Comparison of ENCODE assay signal across 8 cellular contexts in genomic region chr16:70751593-70751992, GRCh38. TPM values are rescaled to one million over a fixed set of nuclear protein-coding genes. Genes with fewer than 3 reads are reported as not detected.
DNase-seq lines count a peak whose midpoint lies in the region; ATAC-seq and TF ChIP-seq lines count a peak whose summit lies in the region.
"Had no signal": no experiment of that assay in that cellular context is flagged by ENCODE, and none has a peak within 500 bp of the region (broad histone marks: within the 10 kb centered on the region; RNA-seq: fewer than 3 reads in every experiment).

No MANE protein-coding gene starts in this region.

- peak overlapping the region; percentile 55 for H3K14ac ChIP-seq in IMR-90 (replicated peaks; ENCODE audit: low read depth, low read length)

- in situ Hi-C loops in IMR-90 (cut with MboI; ENCODE audit: low sequenced_read_pairs), result no loop called here

- intact Hi-C loops in IMR-90 (cut with micrococcal nuclease), result no loop called here

- peak overlapping the region; percentile 29; the same call in 1 of the 2 replicates for H3K56ac ChIP-seq in IMR-90 (ENCODE audit: extremely low read depth, insufficient read depth, low read length)

- peak overlapping the region; percentile 43 to 85 for H4K8ac ChIP-seq in IMR-90 (ENCODE audit: low read depth in 2 of 2, low read length in 2 of 2)

- H3K79me1 ChIP-seq in IMR-90 (ENCODE audit: low read depth in 1 of 2, low read length in 2 of 2), result peaks cover 10 to 56% of the 10 kb centered on the region in 2 experiments; a peak in 3 of 4 replicates

- CTCF ChIA-PET in IMR-90 (lab: Yijun Ruan, JAX), result interaction anchor here (0.7 to 1.6 kb wide), 3 partner anchors 9 to 37 kb away, joined by 3 read pairs; no protein-coding TSS in a partner anchor

- dilution Hi-C loops in IMR-90 (cut with HindIII; ENCODE audit: low sequenced_read_pairs, unreplicated experiment), result no loop called here

- no peaks in the 10 kb centered on the region for H3K9me3 ChIP-seq in IMR-90 (ENCODE audit: control insufficient read depth, insufficient read depth, low read length)
- no peaks in the 10 kb centered on the region for H3K9me3 ChIP-seq in mucosa of rectum (ENCODE audit: control insufficient read depth in 2 of 2, low read length in 2 of 2)

- 100% methylated on average over 2 of the region's 7 CpGs; no CpG with 5 or more reads in 1 of the 2 experiments for WGBS in IMR-90 (ENCODE audit: extremely low coverage in 2 of 2, insufficient read length in 1 of 2), 2 experiments

- peak overlapping the region; percentile 92 for H4K91ac ChIP-seq in IMR-90 (ENCODE audit: insufficient read depth, low read depth, low read length)

- peak overlapping the region; percentile 98 for H3K4ac ChIP-seq in IMR-90 (ENCODE audit: low read depth, low read length)

- H3K23ac ChIP-seq in IMR-90 (ENCODE audit: low read depth, low read length), result peak overlapping the region; percentile 66

- TF ChIP-seq CTCF in IMR-90 (conservative IDR thresholded peaks at IDR 0.05; ENCODE audit: low read depth, low read length), result no peak

- no peaks in the 10 kb centered on the region for H4K20me1 ChIP-seq in IMR-90 (ENCODE audit: insufficient read depth, low read length)

- peak overlapping the region; percentile 24 for H4K5ac ChIP-seq in IMR-90 (ENCODE audit: low read depth, low read length)

- no peak overlapping the region for H3K4me3 ChIP-seq in IMR-90 (ENCODE audit: insufficient read depth, low read depth, low read length)
- H3K4me3 ChIP-seq in mucosa of rectum (ENCODE audit: low read length in 2 of 2), result no peak overlapping the region

- peak overlapping the region; percentile 67 for H2BK5ac ChIP-seq in IMR-90 (ENCODE audit: low read depth, low read length, poor library complexity, severe bottlenecking)

- H2AK9ac ChIP-seq in IMR-90 (replicated peaks; ENCODE audit: low read depth, low read length, poor library complexity), result peak overlapping the region; percentile 77

- peak overlapping the region; percentile 87 for H2BK120ac ChIP-seq in IMR-90 (ENCODE audit: low read depth, low read length)

- H3K27me3 ChIP-seq in IMR-90 (ENCODE audit: control insufficient read depth, insufficient read depth, low read length) (no peaks in the 10 kb centered on the region), mucosa of rectum (ENCODE audit: control insufficient read depth in 2 of 2, insufficient read depth in 2 of 2, low read length in 2 of 2) (no peaks in the 10 kb centered on the region)

- peak overlapping the region; percentile 72 for H3K27ac ChIP-seq in IMR-90 (ENCODE audit: insufficient read depth, low read length)
- peak overlapping the region; percentile 70 for H3K27ac ChIP-seq in caudate nucleus (ENCODE audit: low read depth, low read length)
- peak overlapping the region; percentile 61 to 80 for H3K27ac ChIP-seq in mucosa of rectum (ENCODE audit: low read depth in 2 of 2, low read length in 2 of 2)
- peak overlapping the region; percentile 93 for H3K27ac ChIP-seq in temporal lobe (ENCODE audit: low read depth, low read length)

- H3K9ac ChIP-seq in IMR-90 (ENCODE audit: low read depth, low read length) (0 out of 2 replicates have a peak overlapping the region, but pooled peaks have one; percentile 0), mucosa of rectum (ENCODE audit: low read depth in 1 of 2, low read length in 2 of 2) (no peak overlapping the region)

- POLR2A ChIA-PET in IMR-90 (lab: Charles Lee; ENCODE audit: unreplicated experiment), result no interaction called here

- no peak for TF ChIP-seq RAD21 in IMR-90 (IDR thresholded peaks at IDR 0.05; ENCODE audit: low read length)

- DNase-seq in IMR-90 (no peak), caudate nucleus (lab: John Stamatoyannopoulos, UW) (no peak), iPS-NIHi11 (ENCODE audit: low spot score) (no peak), NCI-H526 treated with DMSO at 0.1 percent for 48 hours (lab: John Stamatoyannopoulos, UW) (no peak)
- DNase-seq: activated T-cell treated with anti-CD3 and anti-CD28 coated beads, Interleukin-2, amount 50 U/mL, for 48 hours had no signal

- H2AFZ ChIP-seq in IMR-90 (replicated peaks; ENCODE audit: low read length, poor library complexity), result peak overlapping the region; percentile 82

- H2BK15ac ChIP-seq in IMR-90 (ENCODE audit: low read depth, low read length), result peak overlapping the region; percentile 87; the same call in 2 of the 3 replicates

- H3K18ac ChIP-seq in IMR-90 (ENCODE audit: low read depth, low read length), result peak overlapping the region; percentile 9; the same call in 1 of the 2 replicates

- H3K36me3 ChIP-seq in IMR-90 (ENCODE audit: control insufficient read depth, insufficient read depth, low read length) (no peaks in the 10 kb centered on the region; the same call in none of the 2 replicates), mucosa of rectum (ENCODE audit: control insufficient read depth in 2 of 2, insufficient read depth in 2 of 2, low read length in 2 of 2) (peaks cover 0 to under 1% of the 10 kb centered on the region in 2 donors)

- no peak for TF ChIP-seq POLR2A in IMR-90 (IDR thresholded peaks at IDR 0.05; ENCODE audit: low read depth, low read length)

- peaks cover 44% of the 10 kb centered on the region for H3K9me1 ChIP-seq in IMR-90 (ENCODE audit: insufficient read depth, low read length)

- ATAC-seq in IMR-90 (ENCODE audit: low read depth) (no peak), HG03439 (IDR thresholded peaks at IDR 0.05; ENCODE audit: unreplicated experiment) (no peak)

- BruUV-seq in IMR-90 (replicated peaks; lab: Mats Ljungman, UMichigan), result no TSS peak

- peaks cover 40% of the 10 kb centered on the region for H3K4me1 ChIP-seq in IMR-90 (ENCODE audit: control insufficient read depth, insufficient read depth, low read length)
- peaks cover 41 to 53% of the 10 kb centered on the region in 2 donors for H3K4me1 ChIP-seq in mucosa of rectum (ENCODE audit: control insufficient read depth in 2 of 2, insufficient read depth in 2 of 2, low read length in 2 of 2)

- peak overlapping the region; percentile 98 for H2AK5ac ChIP-seq in IMR-90 (ENCODE audit: low read depth, low read length)

- H2BK20ac ChIP-seq in IMR-90 (ENCODE audit: low read depth, low read length), result peak overlapping the region; percentile 78

- H3K4me2 ChIP-seq in IMR-90 (ENCODE audit: low read depth, low read length), result no peak overlapping the region

TF ChIP-seq in IMR-90, 13 proteins besides CTCF, POLR2A, EP300 and RAD21:
- TF ChIP-seq USF2 (IDR thresholded peaks at IDR 0.05; ENCODE audit: low read depth, low read length) (no peak), FOS (IDR thresholded peaks at IDR 0.05; ENCODE audit: low read depth, low read length) (no peak), SMC3 (IDR thresholded peaks at IDR 0.05; ENCODE audit: low read depth, low read length) (no peak), MAFK (IDR thresholded peaks at IDR 0.05; ENCODE audit: low read depth, low read length) (no peak), BHLHE40 (IDR thresholded peaks at IDR 0.05; ENCODE audit: low read depth, low read length) (no peak), MXI1 (IDR thresholded peaks at IDR 0.05; ENCODE audit: borderline replicate concordance, low read depth, low read length) (no peak), RCOR1 (IDR thresholded peaks at IDR 0.05; ENCODE audit: insufficient replicate concordance, low read length) (no peak), NFE2L2 (IDR thresholded peaks at IDR 0.05; ENCODE audit: low read depth, low read length) (no peak)

RNA-seq across cellular contexts. Expression of gene VAC14, which starts 49.4 kb away (rescaled TPM):
- total RNA-seq in IMR-90 (2012; rRNA removed) (18.3 and 21.1 TPM in 2 replicates), temporal lobe (21.4 TPM)
- polyA plus RNA-seq in IMR-90 (2012; rRNA removed), result 40.2 and 48.3 TPM in 2 replicates
- 29.7 and 39.3 TPM in 2 replicates for polyA plus RNA-seq in IMR-90 (2012; cell fraction: cytosol; rRNA removed)
- polyA plus RNA-seq in IMR-90 (2012; cell fraction: nucleus; rRNA removed; ENCODE audit: low replicate concordance), result 29.2 and 68.0 TPM in 2 replicates
